In genomic region chr1:29802181-29803068, GRCh38 we compare ENCODE assay signal across 1 cellular context.
TF ChIP-seq lines count a peak whose summit lies in the region.

No MANE protein-coding gene starts in this region.

TF ChIP-seq in SK-N-SH, 30 proteins besides CTCF, POLR2A, EP300 and RAD21 (continued from another document):
- TF ChIP-seq USF2 (IDR thresholded peaks at IDR 0.05; ENCODE audit: borderline replicate concordance, low read depth, low read length): no peak
- no peak for TF ChIP-seq TCF12 (IDR thresholded peaks at IDR 0.05)
- no peak for TF ChIP-seq JUND (IDR thresholded peaks at IDR 0.05)
- TF ChIP-seq SMC3 (IDR thresholded peaks at IDR 0.05; ENCODE audit: low read depth, low read length): no peak
TF ChIP-seq in SK-N-SH: peak in this region for 0.
